In genomic region chr17:75646626-75646968, GRCh38 we compare ENCODE assay signal across 1 cellular context.
TF ChIP-seq lines count a peak whose summit lies in the region.

No MANE protein-coding gene starts in this region.

TF ChIP-seq in GM12878, 131 proteins besides CTCF, POLR2A, EP300 and RAD21:
- TF ChIP-seq CBX5 (IDR thresholded peaks at IDR 0.05; ENCODE audit: low read depth), result no peak
- TF ChIP-seq, protein P1, sequence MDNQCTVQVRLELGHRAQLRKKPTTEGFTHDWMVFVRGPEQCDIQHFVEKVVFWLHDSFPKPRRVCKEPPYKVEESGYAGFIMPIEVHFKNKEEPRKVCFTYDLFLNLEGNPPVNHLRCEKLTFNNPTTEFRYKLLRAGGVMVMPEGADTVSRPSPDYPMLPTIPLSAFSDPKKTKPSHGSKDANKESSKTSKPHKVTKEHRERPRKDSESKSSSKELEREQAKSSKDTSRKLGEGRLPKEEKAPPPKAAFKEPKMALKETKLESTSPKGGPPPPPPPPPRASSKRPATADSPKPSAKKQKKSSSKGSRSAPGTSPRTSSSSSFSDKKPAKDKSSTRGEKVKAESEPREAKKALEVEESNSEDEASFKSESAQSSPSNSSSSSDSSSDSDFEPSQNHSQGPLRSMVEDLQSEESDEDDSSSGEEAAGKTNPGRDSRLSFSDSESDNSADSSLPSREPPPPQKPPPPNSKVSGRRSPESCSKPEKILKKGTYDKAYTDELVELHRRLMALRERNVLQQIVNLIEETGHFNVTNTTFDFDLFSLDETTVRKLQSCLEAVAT (IDR thresholded peaks at IDR 0.05), result peak; percentile 5; the same call in 1 of the 2 replicates
